In the genomic region with DNA sequence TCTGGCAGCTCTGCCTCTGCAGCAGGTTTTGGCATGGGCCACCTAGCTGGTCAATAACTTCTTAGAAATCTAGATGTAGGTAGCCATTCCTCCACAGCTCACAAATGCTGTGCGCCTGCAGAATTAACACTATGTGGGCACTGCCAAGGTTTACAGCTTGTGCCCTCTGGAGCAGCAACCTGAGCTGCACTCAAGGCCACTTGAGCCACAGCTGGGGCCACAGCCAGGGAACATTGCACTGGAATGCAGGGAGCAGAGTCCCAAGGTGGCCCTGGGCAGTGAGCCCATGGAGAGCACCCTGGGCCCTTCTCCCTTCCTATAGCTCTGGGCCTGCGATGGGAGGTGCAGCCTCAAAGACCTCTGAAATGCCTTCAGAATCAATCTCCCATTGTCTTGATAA, we compare ENCODE assay signal across 18 cellular contexts.
"Had no signal": no experiment of that assay in that cellular context is flagged by ENCODE, and none has a peak within 500 bp of the region (broad histone marks: within the 10 kb centered on the region; RNA-seq: fewer than 3 reads in every experiment).

No MANE protein-coding gene starts in this region.

- H3K27ac ChIP-seq: coronary artery, hepatocyte, right atrium auricular region, sigmoid colon, skin epidermis, tibial nerve had no signal

- H3K27ac Mint-ChIP-seq: endodermal cell, natural killer cell had no signal

- ATAC-seq: left cardiac atrium; natural killer cell; stimulated activated naive CD8-positive, alpha-beta T cell treated with anti-CD3 and anti-CD28 coated beads, Interleukin-15, Interleukin-2, amounts not matched to agents 100 U/mL and 50 U/mL, for 24 hours had no signal

- H3K36me3 Mint-ChIP-seq: natural killer cell had no signal

- DNase-seq: effector CD4-positive, alpha-beta T cell; endodermal cell; erythroblast; foreskin melanocyte; head of caudate nucleus; kidney; left cardiac atrium; mammary epithelial cell; natural killer cell; sigmoid colon; stimulated activated CD4-positive, alpha-beta T cell treated with anti-CD3 and anti-CD28 coated beads, Interleukin-12 subunit alpha, Interleukin-12 subunit beta, amount 100 ng/mL, for 4 hours; stimulated activated naive CD8-positive, alpha-beta T cell treated with anti-CD3 and anti-CD28 coated beads, Interleukin-15, Interleukin-2, amounts not matched to agents 100 U/mL and 50 U/mL, for 24 hours had no signal

- H3K36me3 ChIP-seq: right atrium auricular region, sigmoid colon, tibial nerve had no signal

- H3K4me3 ChIP-seq: coronary artery, hepatocyte, right atrium auricular region, sigmoid colon, skin epidermis, tibial nerve had no signal

- H3K4me1 Mint-ChIP-seq: endodermal cell, natural killer cell, neural crest cell had no signal

- H3K4me3 Mint-ChIP-seq: endodermal cell, natural killer cell, neural crest cell had no signal

- H3K9me3 ChIP-seq: right atrium auricular region, sigmoid colon, tibial nerve had no signal

- H3K4me1 ChIP-seq: right atrium auricular region, sigmoid colon, tibial nerve had no signal

- H3K9me3 Mint-ChIP-seq: endodermal cell, neural crest cell had no signal

- H3K27me3 ChIP-seq: hepatocyte, right atrium auricular region, sigmoid colon, tibial nerve had no signal
